1 cellular context compared by ENCODE assay signal in genomic region chr10:12500406-12501303, GRCh38.
A peak's percentile ranks its signal among the peaks of the same experiment; 100 is the strongest.
TF ChIP-seq lines count a peak whose summit lies in the region.

No MANE protein-coding gene starts in this region.

TF ChIP-seq in HEK293, 187 proteins besides CTCF, POLR2A, EP300 and RAD21 (continued from another document and continues in another):
- TF ChIP-seq ZSCAN4 (tag by site-specific recombination; IDR thresholded peaks at IDR 0.05) = no peak
- no peak for TF ChIP-seq ZBTB1 (tag by site-specific recombination; IDR thresholded peaks at IDR 0.05)
- no peak for TF ChIP-seq ZNF114 (tag by site-specific recombination; IDR thresholded peaks at IDR 0.05)
- TF ChIP-seq ZNF202 (tag by site-specific recombination; IDR thresholded peaks at IDR 0.05; ENCODE audit: borderline replicate concordance) = no peak
- TF ChIP-seq ZNF571 (tag by site-specific recombination; IDR thresholded peaks at IDR 0.05) = no peak
- no peak for TF ChIP-seq ZFP41 (tag by site-specific recombination; IDR thresholded peaks at IDR 0.05; ENCODE audit: borderline replicate concordance)
- TF ChIP-seq GLI2 (tag by site-specific recombination; IDR thresholded peaks at IDR 0.05; ENCODE audit: borderline replicate concordance, low read depth) = no peak
- TF ChIP-seq HIC1 (tag by site-specific recombination; IDR thresholded peaks at IDR 0.05) = no peak
- peak; percentile 90 for TF ChIP-seq ZNF366 (tag by site-specific recombination; conservative IDR thresholded peaks at IDR 0.05)
- TF ChIP-seq ZNF529 (tag by site-specific recombination; IDR thresholded peaks at IDR 0.05; ENCODE audit: insufficient replicate concordance) = no peak
- TF ChIP-seq ZNF549 (tag by site-specific recombination; IDR thresholded peaks at IDR 0.05) = no peak
- TF ChIP-seq ZNF311 (tag by site-specific recombination; IDR thresholded peaks at IDR 0.05; ENCODE audit: borderline replicate concordance) = no peak
- no peak for TF ChIP-seq SALL2 (tag by site-specific recombination; IDR thresholded peaks at IDR 0.05; ENCODE audit: borderline replicate concordance)
- TF ChIP-seq ZNF658 (tag by site-specific recombination; IDR thresholded peaks at IDR 0.05) = no peak
- no peak for TF ChIP-seq ZNF140 (tag by site-specific recombination; IDR thresholded peaks at IDR 0.05)
- TF ChIP-seq ZNF555 (tag by site-specific recombination; conservative IDR thresholded peaks at IDR 0.05) = no peak
- no peak for TF ChIP-seq ZNF704 (tag by site-specific recombination; IDR thresholded peaks at IDR 0.05)
- TF ChIP-seq ZNF623 (tag by site-specific recombination; IDR thresholded peaks at IDR 0.05) = no peak
- no peak for TF ChIP-seq ZNF48 (tag by site-specific recombination; IDR thresholded peaks at IDR 0.05)
- TF ChIP-seq ZBTB44 (tag by site-specific recombination; IDR thresholded peaks at IDR 0.05) = no peak
- no peak for TF ChIP-seq ZNF645 (tag by site-specific recombination; IDR thresholded peaks at IDR 0.05)
- no peak for TF ChIP-seq ZSCAN5A (tag by site-specific recombination; IDR thresholded peaks at IDR 0.05)
- TF ChIP-seq ZNF391 (tag by site-specific recombination; IDR thresholded peaks at IDR 0.05; ENCODE audit: borderline replicate concordance, low read depth) = no peak
- no peak for TF ChIP-seq ZNF660 (tag by site-specific recombination; IDR thresholded peaks at IDR 0.05)
- TF ChIP-seq ZBTB48 (tag by site-specific recombination; IDR thresholded peaks at IDR 0.05) = peak; percentile 25; the same call in 1 of the 2 replicates
- TF ChIP-seq KLF16 (tag by site-specific recombination; IDR thresholded peaks at IDR 0.05) = no peak
- TF ChIP-seq ZSCAN16 (tag by site-specific recombination; IDR thresholded peaks at IDR 0.05) = no peak
- TF ChIP-seq KLF10 (tag by site-specific recombination; IDR thresholded peaks at IDR 0.05) = no peak
- peak; percentile 92 for TF ChIP-seq ZNF18 (tag by site-specific recombination; IDR thresholded peaks at IDR 0.05)
- TF ChIP-seq ZNF239 (tag by site-specific recombination; IDR thresholded peaks at IDR 0.05) = no peak
- peak; percentile 26; the same call in 1 of the 2 replicates for TF ChIP-seq OSR2 (tag by site-specific recombination; IDR thresholded peaks at IDR 0.05)
- no peak for TF ChIP-seq ZNF610 (tag by site-specific recombination; IDR thresholded peaks at IDR 0.05; ENCODE audit: borderline replicate concordance)
- no peak for TF ChIP-seq ZNF433 (tag by site-specific recombination; IDR thresholded peaks at IDR 0.05; ENCODE audit: low read depth)
- TF ChIP-seq ZFP69B (tag by site-specific recombination; IDR thresholded peaks at IDR 0.05) = no peak
- no peak for TF ChIP-seq ZNF785 (tag by site-specific recombination; IDR thresholded peaks at IDR 0.05)
- TF ChIP-seq ZNF23 (tag by site-specific recombination; IDR thresholded peaks at IDR 0.05; ENCODE audit: borderline replicate concordance) = no peak
- TF ChIP-seq REST (tag by site-specific recombination; IDR thresholded peaks at IDR 0.05) = no peak
- TF ChIP-seq TCF7L2 (IDR thresholded peaks at IDR 0.05; ENCODE audit: borderline replicate concordance, low read depth, low read length) = no peak
- TF ChIP-seq ZSCAN18 (tag by site-specific recombination; IDR thresholded peaks at IDR 0.05) = no peak
- TF ChIP-seq ZNF266 (tag by site-specific recombination; IDR thresholded peaks at IDR 0.05; ENCODE audit: low read depth) = no peak
- no peak for TF ChIP-seq ZNF510 (tag by site-specific recombination; IDR thresholded peaks at IDR 0.05; ENCODE audit: insufficient replicate concordance)
- TF ChIP-seq ZNF560 (tag by site-specific recombination; IDR thresholded peaks at IDR 0.05; ENCODE audit: borderline replicate concordance) = no peak
- TF ChIP-seq REPIN1 (tag by site-specific recombination; IDR thresholded peaks at IDR 0.05; ENCODE audit: low read depth) = no peak
- no peak for TF ChIP-seq SP2 (tag by site-specific recombination; IDR thresholded peaks at IDR 0.05)
- no peak for TF ChIP-seq ZNF341 (tag by site-specific recombination; IDR thresholded peaks at IDR 0.05; ENCODE audit: low read depth)
- TF ChIP-seq MZF1 (tag by site-specific recombination; IDR thresholded peaks at IDR 0.05; ENCODE audit: borderline replicate concordance) = peak; percentile 87
- TF ChIP-seq ZNF596 (tag by site-specific recombination; IDR thresholded peaks at IDR 0.05) = no peak
- no peak for TF ChIP-seq ZNF324 (tag by site-specific recombination; IDR thresholded peaks at IDR 0.05)
- no peak for TF ChIP-seq ZNF112 (tag by site-specific recombination; IDR thresholded peaks at IDR 0.05)
- TF ChIP-seq ZNF513 (tag by site-specific recombination; IDR thresholded peaks at IDR 0.05) = 0 out of 2 replicates have a peak, but pooled peaks have one; percentile 9
- no peak for TF ChIP-seq ZNF654 (tag by site-specific recombination; IDR thresholded peaks at IDR 0.05; ENCODE audit: low read depth)
- TF ChIP-seq ZNF776 (tag by site-specific recombination; IDR thresholded peaks at IDR 0.05; ENCODE audit: borderline replicate concordance) = no peak
- TF ChIP-seq ZNF350 (tag by site-specific recombination; IDR thresholded peaks at IDR 0.05) = no peak
- no peak for TF ChIP-seq RBAK (tag by site-specific recombination; IDR thresholded peaks at IDR 0.05)
